Comparison of ENCODE assay signal across 1 cellular context in the genomic region with DNA sequence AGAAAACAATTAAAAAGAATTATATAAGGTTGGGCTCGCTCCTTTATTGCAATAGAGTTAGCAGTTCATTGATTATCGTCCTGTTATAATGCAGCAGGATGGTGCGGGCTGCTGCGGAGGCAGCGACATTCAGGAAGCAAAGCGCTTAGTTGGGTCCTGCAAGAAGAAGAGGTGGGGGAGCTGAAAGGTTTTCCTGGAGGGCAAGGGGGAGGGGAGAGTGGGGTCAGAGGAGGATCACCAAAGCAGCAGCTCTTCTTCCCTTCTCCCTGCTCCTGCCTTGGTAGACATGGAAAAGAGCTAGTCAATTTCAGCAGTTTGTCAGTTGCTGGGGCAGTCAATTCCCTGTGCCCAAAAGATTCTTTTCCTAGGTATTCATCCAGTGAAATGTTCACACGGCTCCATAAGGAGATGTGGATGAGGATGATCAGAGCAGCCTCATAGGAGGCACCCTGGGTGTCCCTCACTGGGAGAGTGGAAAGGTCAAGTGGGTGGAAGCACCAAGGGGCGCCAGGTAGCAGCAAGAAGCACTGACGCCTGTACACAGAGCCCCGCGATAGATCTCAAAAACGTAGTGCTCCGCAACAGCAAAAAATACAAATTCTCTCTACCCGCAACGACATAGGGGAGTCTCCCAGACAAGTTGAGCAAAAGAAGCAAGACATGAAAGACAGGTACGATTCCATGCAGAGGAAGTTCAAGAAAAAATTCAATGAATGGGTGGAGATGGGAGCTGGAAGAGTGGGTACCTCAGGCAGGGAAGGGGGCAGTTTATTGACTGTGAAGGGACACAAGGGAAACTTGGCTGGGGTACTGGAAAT.
TF ChIP-seq lines count a peak whose summit lies in the region.

No MANE protein-coding gene starts in this region.

TF ChIP-seq in HEK293, 187 proteins besides CTCF, POLR2A, EP300 and RAD21 (continued from another document):
- TF ChIP-seq, protein P1, sequence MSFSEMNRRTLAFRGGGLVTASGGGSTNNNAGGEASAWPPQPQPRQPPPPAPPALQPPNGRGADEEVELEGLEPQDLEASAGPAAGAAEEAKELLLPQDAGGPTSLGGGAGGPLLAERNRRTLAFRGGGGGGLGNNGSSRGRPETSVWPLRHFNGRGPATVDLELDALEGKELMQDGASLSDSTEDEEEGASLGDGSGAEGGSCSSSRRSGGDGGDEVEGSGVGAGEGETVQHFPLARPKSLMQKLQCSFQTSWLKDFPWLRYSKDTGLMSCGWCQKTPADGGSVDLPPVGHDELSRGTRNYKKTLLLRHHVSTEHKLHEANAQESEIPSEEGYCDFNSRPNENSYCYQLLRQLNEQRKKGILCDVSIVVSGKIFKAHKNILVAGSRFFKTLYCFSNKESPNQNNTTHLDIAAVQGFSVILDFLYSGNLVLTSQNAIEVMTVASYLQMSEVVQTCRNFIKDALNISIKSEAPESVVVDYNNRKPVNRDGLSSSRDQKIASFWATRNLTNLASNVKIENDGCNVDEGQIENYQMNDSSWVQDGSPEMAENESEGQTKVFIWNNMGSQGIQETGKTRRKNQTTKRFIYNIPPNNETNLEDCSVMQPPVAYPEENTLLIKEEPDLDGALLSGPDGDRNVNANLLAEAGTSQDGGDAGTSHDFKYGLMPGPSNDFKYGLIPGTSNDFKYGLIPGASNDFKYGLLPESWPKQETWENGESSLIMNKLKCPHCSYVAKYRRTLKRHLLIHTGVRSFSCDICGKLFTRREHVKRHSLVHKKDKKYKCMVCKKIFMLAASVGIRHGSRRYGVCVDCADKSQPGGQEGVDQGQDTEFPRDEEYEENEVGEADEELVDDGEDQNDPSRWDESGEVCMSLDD (tag by site-specific recombination; IDR thresholded peaks at IDR 0.05), result no peak
- TF ChIP-seq ZBTB21 (tag by site-specific recombination; IDR thresholded peaks at IDR 0.05) (no peak), ZNF677 (tag by site-specific recombination; IDR thresholded peaks at IDR 0.05) (no peak), ZFP69B (tag by site-specific recombination; IDR thresholded peaks at IDR 0.05) (no peak), ZNF610 (tag by site-specific recombination; IDR thresholded peaks at IDR 0.05; ENCODE audit: borderline replicate concordance) (no peak)
